14 cellular contexts compared by ENCODE assay signal in the genomic region with DNA sequence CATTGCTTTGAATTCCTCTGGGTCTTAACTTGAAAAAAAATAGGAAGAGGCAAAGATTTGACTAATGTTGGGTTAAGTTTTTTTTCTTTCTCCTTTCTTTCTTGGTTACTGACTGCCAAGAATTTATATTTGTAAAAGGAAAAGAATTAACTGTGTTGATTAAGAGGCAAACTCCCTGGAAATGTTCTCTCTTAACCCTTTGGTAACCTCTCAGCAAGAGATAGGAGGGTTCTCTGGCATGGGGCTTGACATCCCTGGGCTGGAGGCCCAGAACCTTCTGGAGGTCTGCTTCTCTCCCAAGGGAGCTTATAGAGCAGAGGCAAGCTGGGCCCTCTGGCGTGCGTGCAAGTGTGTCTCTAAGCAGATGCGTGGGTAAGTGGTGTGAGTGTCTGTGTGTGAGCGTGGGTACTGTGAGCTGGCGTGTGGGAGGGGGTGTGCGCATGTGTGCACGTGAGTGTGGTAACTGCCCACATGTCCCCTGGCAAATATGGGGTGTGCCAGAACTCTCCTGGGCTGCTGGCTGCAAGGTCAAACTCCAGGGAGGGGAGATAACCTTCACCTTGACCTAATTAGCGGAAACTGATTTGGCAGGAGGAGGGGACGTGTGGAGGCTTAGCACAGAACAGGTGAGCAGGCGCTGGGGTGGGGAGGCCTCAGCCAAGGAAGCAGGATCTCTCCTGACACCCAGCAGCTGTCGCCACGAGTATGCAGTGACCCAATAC. TPM values are rescaled to one million over a fixed set of nuclear protein-coding genes. Genes with fewer than 3 reads are reported as not detected.
DNase-seq lines count a peak whose midpoint lies in the region; ATAC-seq and TF ChIP-seq lines count a peak whose summit lies in the region.
"Had no signal": no experiment of that assay in that cellular context is flagged by ENCODE, and none has a peak within 500 bp of the region (broad histone marks: within the 10 kb centered on the region; RNA-seq: fewer than 3 reads in every experiment).

No MANE protein-coding gene starts in this region.

- H3K4me3 Mint-ChIP-seq in activated CD4-positive, alpha-beta T cell treated with anti-CD3 and anti-CD28 coated beads, Interleukin-2, amount 10 ng/mL, durations not matched to agents 24 days and 14 days: no peak overlapping the region
- H3K4me3 Mint-ChIP-seq: T-cell had no signal

- intact Hi-C loops in activated CD4-positive, alpha-beta T cell treated with anti-CD3 and anti-CD28 coated beads, Interleukin-2, amount 10 ng/mL, durations not matched to agents 24 days and 14 days (cut with micrococcal nuclease): no loop called here
- intact Hi-C loops in lower leg skin (cut with DNase I; ENCODE audit: low total_unique reads): no loop called here

- H3K27ac ChIP-seq in SK-N-MC: peak overlapping the region; percentile 94

- H3K36me3 ChIP-seq in SK-N-MC (ENCODE audit: insufficient read depth, low read length): no peaks in the 10 kb centered on the region

- TF ChIP-seq CTCF in AG10803 (conservative IDR thresholded peaks at IDR 0.05; ENCODE audit: low read length): 0 out of 2 replicates have a peak, but pooled peaks have one; percentile 5
- TF ChIP-seq CTCF in fibroblast of pulmonary artery (IDR thresholded peaks at IDR 0.05; ENCODE audit: low read length, missing control alignments): no peak
- no peak for TF ChIP-seq CTCF in omental fat pad (IDR thresholded peaks at IDR 0.05)
- no peak for TF ChIP-seq CTCF in lower leg skin (IDR thresholded peaks at IDR 0.05)

- no peak overlapping the region for H3K4me3 ChIP-seq in AG10803 (ENCODE audit: low read length)
- H3K4me3 ChIP-seq in SK-N-MC: peak overlapping the region; percentile 46
- H3K4me3 ChIP-seq in fibroblast of pulmonary artery (replicated peaks; ENCODE audit: low read depth, low read length): no peak overlapping the region
- no peak overlapping the region for H3K4me3 ChIP-seq in lower leg skin (ENCODE audit: low read depth, poor library complexity, severe bottlenecking)
- H3K4me3 ChIP-seq: lung had no signal

- no peaks in the 10 kb centered on the region for H3K9me3 Mint-ChIP-seq in activated CD4-positive, alpha-beta T cell treated with anti-CD3 and anti-CD28 coated beads, Interleukin-2, amount 10 ng/mL, durations not matched to agents 24 days and 14 days
- H3K9me3 Mint-ChIP-seq: T-cell had no signal

- H3K9ac ChIP-seq in SK-N-MC (ENCODE audit: insufficient read length): peak overlapping the region; percentile 35

- H3K27ac Mint-ChIP-seq in activated CD4-positive, alpha-beta T cell treated with anti-CD3 and anti-CD28 coated beads, Interleukin-2, amount 10 ng/mL, durations not matched to agents 24 days and 14 days: no peak overlapping the region
- H3K27ac Mint-ChIP-seq: T-cell had no signal

- H3K27me3 Mint-ChIP-seq in activated CD4-positive, alpha-beta T cell treated with anti-CD3 and anti-CD28 coated beads, Interleukin-2, amount 10 ng/mL, durations not matched to agents 24 days and 14 days: peaks cover 7% of the 10 kb centered on the region

- 41 to 43% methylated on average over 11 to 12 of the region's 12 CpGs for WGBS in lower leg skin, 2 donors

- peak; percentile 63 for ATAC-seq in omental fat pad (ENCODE audit: low FRiP score)
- ATAC-seq: T-cell had no signal

- H3K36me3 Mint-ChIP-seq in activated CD4-positive, alpha-beta T cell treated with anti-CD3 and anti-CD28 coated beads, Interleukin-2, amount 10 ng/mL, durations not matched to agents 24 days and 14 days (ENCODE audit: low read depth): no peaks in the 10 kb centered on the region
- H3K36me3 Mint-ChIP-seq: T-cell had no signal

- DNase-seq in AG10803 (ENCODE audit: low read depth): peak; percentile 83
- DNase-seq in SK-N-MC (ENCODE audit: low read depth, low spot score): no peak
- peak; percentile 84 for DNase-seq in fibroblast of pulmonary artery (ENCODE audit: low read depth)
- DNase-seq in omental fat pad (ENCODE audit: low spot score): no peak
- DNase-seq in activated CD4-positive, alpha-beta T cell treated with anti-CD3 and anti-CD28 coated beads, Interleukin-2, amount 10 ng/mL, durations not matched to agents 24 days and 14 days: no peak
- no peak for DNase-seq in OCI-M1 (lab: John Stamatoyannopoulos, UW)
- DNase-seq in iPS-NIHi11 (ENCODE audit: low spot score): no peak
- DNase-seq in lower leg skin (ENCODE audit: low spot score in 2 of 2): no peak
- DNase-seq: activated CD4-positive, CD25-positive, alpha-beta regulatory T cell treated with anti-CD3 and anti-CD28 coated beads, Interleukin-2, amount 50 U/mL, for 72 hours; activated T-cell treated with anti-CD3 and anti-CD28 coated beads, Interleukin-2, amount 50 U/mL, for 1 hour; DND-41; occipital lobe; T-cell had no signal

- H3K4me1 Mint-ChIP-seq in activated CD4-positive, alpha-beta T cell treated with anti-CD3 and anti-CD28 coated beads, Interleukin-2, amount 10 ng/mL, durations not matched to agents 24 days and 14 days: peaks cover 5% of the 10 kb centered on the region

- TF ChIP-seq POLR2A in lower leg skin (IDR thresholded peaks at IDR 0.05): no peak

- H3K9me3 ChIP-seq in SK-N-MC (ENCODE audit: low read depth, low read length): no peaks in the 10 kb centered on the region

RNA-seq across cellular contexts. Expression of a gene that starts 49.4 kb away (rescaled TPM):
- total RNA-seq in omental fat pad (10 to 100 TPM in 3 of 4 donors, 1 to 10 TPM in 1; 9.8 to 23.1 (median 18.2) TPM), lower leg skin (10 to 100 TPM; 32.5 to 44.3 (median 42.8) TPM)
- total RNA-seq in activated CD4-positive, alpha-beta T cell treated with anti-CD3 and anti-CD28 coated beads, Interleukin-2, amount 10 ng/mL, durations not matched to agents 24 days and 14 days: 14.3 and 15.0 TPM in 2 replicates

RNA-seq across cellular contexts. Expression of a gene that starts 50.7 kb away (rescaled TPM):
- total RNA-seq in omental fat pad: 10 to 100 TPM; 32.5 to 63.7 (median 45.6) TPM
- total RNA-seq in activated CD4-positive, alpha-beta T cell treated with anti-CD3 and anti-CD28 coated beads, Interleukin-2, amount 10 ng/mL, durations not matched to agents 24 days and 14 days: 33.6 and 33.9 TPM in 2 replicates
- 10 to 100 TPM; 31.4 to 67.7 (median 55.1) TPM for total RNA-seq in lower leg skin

Comparison
In these comparisons a context has a peak if more than half of its experiments do, and no peak if none do; other contexts are left out.
1. DNase-seq: peak in AG10803 (single experiment) and fibroblast of pulmonary artery (single experiment); none in SK-N-MC (single experiment), omental fat pad (single experiment), activated CD4-positive, alpha-beta T cell treated with anti-CD3 and anti-CD28 coated beads, Interleukin-2, amount 10 ng/mL, durations not matched to agents 24 days and 14 days (single experiment), OCI-M1 (single experiment), iPS-NIHi11 (single experiment) and lower leg skin (0 of 2).